ENCODE assay signal across 1 cellular context in the genomic region with DNA sequence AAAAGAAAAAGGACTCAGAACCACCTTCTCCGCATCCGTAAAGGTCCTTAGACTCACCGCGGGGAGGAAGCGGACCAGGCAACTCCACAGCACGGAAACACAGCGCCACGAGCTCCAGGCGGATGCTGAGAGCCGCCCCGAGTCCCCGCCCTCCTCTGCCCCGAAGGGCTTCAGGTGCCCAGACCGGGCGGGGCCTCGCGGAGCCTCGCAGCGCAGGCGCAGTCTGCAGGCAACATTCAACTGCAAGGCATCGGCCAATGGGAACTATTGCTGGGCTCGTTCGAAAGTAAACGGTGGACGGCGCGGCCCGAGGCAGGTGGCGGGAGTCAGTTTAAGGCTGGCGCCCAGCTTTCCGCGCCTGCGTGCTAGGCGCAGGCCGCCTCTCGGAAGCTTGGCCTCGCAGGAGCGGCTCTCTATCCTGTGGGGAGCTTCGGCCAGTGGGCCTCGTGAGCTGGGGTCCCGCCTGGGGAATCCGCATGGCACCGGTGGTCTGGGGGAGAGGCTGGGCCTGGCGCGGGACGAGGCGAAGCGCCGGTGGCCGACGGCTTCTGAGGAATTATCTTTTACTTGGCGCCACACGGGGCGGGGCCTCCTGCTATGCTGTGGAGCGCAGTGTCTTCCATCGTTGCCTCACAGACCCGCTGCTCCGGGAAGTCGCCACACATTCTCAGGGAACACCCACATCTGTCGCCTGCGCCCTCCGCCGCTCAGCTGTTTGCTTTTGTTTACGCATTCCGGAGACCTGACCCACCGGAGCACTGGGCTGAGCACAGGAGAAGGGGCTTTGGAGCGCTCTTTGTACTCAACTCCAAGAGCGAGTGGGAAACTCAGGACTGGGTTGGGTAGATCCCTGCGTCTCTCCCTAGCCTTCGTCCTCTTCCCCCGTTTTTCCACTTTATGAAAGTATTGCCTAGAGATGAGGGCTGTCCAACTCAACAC.
A peak's percentile ranks its signal among the peaks of the same experiment; 100 is the strongest.
TF ChIP-seq lines count a peak whose summit lies in the region.

A gene with protein sequence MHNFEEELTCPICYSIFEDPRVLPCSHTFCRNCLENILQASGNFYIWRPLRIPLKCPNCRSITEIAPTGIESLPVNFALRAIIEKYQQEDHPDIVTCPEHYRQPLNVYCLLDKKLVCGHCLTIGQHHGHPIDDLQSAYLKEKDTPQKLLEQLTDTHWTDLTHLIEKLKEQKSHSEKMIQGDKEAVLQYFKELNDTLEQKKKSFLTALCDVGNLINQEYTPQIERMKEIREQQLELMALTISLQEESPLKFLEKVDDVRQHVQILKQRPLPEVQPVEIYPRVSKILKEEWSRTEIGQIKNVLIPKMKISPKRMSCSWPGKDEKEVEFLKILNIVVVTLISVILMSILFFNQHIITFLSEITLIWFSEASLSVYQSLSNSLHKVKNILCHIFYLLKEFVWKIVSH (minus strand): TSS at position 127 of the 939 bp plus-strand sequence. CDS start 10,603 bp downstream, outside the sequence.

TF ChIP-seq in HCT116, 20 proteins besides CTCF, POLR2A, EP300 and RAD21 (continued from another document):
- TF ChIP-seq, protein P1, sequence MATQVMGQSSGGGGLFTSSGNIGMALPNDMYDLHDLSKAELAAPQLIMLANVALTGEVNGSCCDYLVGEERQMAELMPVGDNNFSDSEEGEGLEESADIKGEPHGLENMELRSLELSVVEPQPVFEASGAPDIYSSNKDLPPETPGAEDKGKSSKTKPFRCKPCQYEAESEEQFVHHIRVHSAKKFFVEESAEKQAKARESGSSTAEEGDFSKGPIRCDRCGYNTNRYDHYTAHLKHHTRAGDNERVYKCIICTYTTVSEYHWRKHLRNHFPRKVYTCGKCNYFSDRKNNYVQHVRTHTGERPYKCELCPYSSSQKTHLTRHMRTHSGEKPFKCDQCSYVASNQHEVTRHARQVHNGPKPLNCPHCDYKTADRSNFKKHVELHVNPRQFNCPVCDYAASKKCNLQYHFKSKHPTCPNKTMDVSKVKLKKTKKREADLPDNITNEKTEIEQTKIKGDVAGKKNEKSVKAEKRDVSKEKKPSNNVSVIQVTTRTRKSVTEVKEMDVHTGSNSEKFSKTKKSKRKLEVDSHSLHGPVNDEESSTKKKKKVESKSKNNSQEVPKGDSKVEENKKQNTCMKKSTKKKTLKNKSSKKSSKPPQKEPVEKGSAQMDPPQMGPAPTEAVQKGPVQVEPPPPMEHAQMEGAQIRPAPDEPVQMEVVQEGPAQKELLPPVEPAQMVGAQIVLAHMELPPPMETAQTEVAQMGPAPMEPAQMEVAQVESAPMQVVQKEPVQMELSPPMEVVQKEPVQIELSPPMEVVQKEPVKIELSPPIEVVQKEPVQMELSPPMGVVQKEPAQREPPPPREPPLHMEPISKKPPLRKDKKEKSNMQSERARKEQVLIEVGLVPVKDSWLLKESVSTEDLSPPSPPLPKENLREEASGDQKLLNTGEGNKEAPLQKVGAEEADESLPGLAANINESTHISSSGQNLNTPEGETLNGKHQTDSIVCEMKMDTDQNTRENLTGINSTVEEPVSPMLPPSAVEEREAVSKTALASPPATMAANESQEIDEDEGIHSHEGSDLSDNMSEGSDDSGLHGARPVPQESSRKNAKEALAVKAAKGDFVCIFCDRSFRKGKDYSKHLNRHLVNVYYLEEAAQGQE (IDR thresholded peaks at IDR 0.05; ENCODE audit: low read depth), result no peak
- TF ChIP-seq FOSL1 (IDR thresholded peaks at IDR 0.05; ENCODE audit: low read depth) (no peak), EZH2phosphoT487 (IDR thresholded peaks at IDR 0.05; ENCODE audit: borderline replicate concordance) (no peak), ZFX (IDR thresholded peaks at IDR 0.05) (peak; percentile 53; the same call in 1 of the 2 replicates), EGR1 (IDR thresholded peaks at IDR 0.05; ENCODE audit: low read depth) (no peak), SIN3A (IDR thresholded peaks at IDR 0.05; ENCODE audit: low read depth) (peak; percentile 80; the same call in 1 of the 2 replicates), ELF1 (IDR thresholded peaks at IDR 0.05; ENCODE audit: borderline replicate concordance, low read depth) (no peak), SRF (IDR thresholded peaks at IDR 0.05; ENCODE audit: low read depth) (no peak), YY1 (IDR thresholded peaks at IDR 0.05; ENCODE audit: extremely low read depth, insufficient replicate concordance, low read depth, low read length) (peak; percentile 56), JUND (IDR thresholded peaks at IDR 0.05) (no peak), EZH2 (IDR thresholded peaks at IDR 0.05) (no peak), SP1 (IDR thresholded peaks at IDR 0.05; ENCODE audit: low read depth) (peak; percentile 76)
- TF ChIP-seq, protein P2, sequence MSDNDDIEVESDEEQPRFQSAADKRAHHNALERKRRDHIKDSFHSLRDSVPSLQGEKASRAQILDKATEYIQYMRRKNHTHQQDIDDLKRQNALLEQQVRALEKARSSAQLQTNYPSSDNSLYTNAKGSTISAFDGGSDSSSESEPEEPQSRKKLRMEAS (IDR thresholded peaks at IDR 0.05), result peak; percentile 100
- TF ChIP-seq, protein P3, sequence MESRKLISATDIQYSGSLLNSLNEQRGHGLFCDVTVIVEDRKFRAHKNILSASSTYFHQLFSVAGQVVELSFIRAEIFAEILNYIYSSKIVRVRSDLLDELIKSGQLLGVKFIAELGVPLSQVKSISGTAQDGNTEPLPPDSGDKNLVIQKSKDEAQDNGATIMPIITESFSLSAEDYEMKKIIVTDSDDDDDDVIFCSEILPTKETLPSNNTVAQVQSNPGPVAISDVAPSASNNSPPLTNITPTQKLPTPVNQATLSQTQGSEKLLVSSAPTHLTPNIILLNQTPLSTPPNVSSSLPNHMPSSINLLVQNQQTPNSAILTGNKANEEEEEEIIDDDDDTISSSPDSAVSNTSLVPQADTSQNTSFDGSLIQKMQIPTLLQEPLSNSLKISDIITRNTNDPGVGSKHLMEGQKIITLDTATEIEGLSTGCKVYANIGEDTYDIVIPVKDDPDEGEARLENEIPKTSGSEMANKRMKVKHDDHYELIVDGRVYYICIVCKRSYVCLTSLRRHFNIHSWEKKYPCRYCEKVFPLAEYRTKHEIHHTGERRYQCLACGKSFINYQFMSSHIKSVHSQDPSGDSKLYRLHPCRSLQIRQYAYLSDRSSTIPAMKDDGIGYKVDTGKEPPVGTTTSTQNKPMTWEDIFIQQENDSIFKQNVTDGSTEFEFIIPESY (IDR thresholded peaks at IDR 0.05; ENCODE audit: extremely low read depth, insufficient replicate concordance, low read length), result peak; percentile 18
